Comparison of ENCODE assay signal across 1 cellular context in the genomic region with DNA sequence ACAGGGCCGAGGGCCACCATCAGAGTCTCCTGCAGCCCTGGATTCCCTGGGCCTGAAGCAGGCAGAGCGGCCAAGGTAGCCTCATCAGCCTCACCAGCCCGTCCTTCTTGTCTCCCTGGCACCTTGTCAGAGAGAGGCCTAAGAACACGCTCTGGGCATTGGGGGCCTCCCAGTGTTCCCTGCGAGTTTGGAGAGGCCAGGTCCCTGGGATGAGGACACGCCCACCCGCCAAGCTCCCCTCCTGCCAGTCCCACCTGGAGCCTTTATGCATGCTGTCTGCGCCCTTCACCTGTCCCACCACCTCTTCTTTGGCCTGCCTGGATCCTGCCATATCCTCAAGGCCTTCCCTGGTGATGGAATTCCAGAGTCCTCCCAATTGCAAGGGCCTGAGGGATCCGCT.
TF ChIP-seq lines count a peak whose summit lies in the region.

No MANE protein-coding gene starts in this region.

TF ChIP-seq in HCT116, 20 proteins besides CTCF, POLR2A, EP300 and RAD21:
- TF ChIP-seq, protein P1, sequence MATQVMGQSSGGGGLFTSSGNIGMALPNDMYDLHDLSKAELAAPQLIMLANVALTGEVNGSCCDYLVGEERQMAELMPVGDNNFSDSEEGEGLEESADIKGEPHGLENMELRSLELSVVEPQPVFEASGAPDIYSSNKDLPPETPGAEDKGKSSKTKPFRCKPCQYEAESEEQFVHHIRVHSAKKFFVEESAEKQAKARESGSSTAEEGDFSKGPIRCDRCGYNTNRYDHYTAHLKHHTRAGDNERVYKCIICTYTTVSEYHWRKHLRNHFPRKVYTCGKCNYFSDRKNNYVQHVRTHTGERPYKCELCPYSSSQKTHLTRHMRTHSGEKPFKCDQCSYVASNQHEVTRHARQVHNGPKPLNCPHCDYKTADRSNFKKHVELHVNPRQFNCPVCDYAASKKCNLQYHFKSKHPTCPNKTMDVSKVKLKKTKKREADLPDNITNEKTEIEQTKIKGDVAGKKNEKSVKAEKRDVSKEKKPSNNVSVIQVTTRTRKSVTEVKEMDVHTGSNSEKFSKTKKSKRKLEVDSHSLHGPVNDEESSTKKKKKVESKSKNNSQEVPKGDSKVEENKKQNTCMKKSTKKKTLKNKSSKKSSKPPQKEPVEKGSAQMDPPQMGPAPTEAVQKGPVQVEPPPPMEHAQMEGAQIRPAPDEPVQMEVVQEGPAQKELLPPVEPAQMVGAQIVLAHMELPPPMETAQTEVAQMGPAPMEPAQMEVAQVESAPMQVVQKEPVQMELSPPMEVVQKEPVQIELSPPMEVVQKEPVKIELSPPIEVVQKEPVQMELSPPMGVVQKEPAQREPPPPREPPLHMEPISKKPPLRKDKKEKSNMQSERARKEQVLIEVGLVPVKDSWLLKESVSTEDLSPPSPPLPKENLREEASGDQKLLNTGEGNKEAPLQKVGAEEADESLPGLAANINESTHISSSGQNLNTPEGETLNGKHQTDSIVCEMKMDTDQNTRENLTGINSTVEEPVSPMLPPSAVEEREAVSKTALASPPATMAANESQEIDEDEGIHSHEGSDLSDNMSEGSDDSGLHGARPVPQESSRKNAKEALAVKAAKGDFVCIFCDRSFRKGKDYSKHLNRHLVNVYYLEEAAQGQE (IDR thresholded peaks at IDR 0.05; ENCODE audit: low read depth), result no peak
- TF ChIP-seq CBX3 (IDR thresholded peaks at IDR 0.05; ENCODE audit: low read depth) (no peak), CEBPB (IDR thresholded peaks at IDR 0.05; ENCODE audit: low read depth) (no peak), JUND (IDR thresholded peaks at IDR 0.05) (no peak), TCF7L2 (IDR thresholded peaks at IDR 0.05; ENCODE audit: borderline replicate concordance, extremely low read depth, insufficient read depth, insufficient read length) (no peak), ZFX (IDR thresholded peaks at IDR 0.05) (no peak), SIN3A (IDR thresholded peaks at IDR 0.05; ENCODE audit: low read depth) (no peak), EZH2phosphoT487 (IDR thresholded peaks at IDR 0.05; ENCODE audit: borderline replicate concordance) (no peak), ELF1 (IDR thresholded peaks at IDR 0.05; ENCODE audit: borderline replicate concordance, low read depth) (no peak)
- TF ChIP-seq, protein P2, sequence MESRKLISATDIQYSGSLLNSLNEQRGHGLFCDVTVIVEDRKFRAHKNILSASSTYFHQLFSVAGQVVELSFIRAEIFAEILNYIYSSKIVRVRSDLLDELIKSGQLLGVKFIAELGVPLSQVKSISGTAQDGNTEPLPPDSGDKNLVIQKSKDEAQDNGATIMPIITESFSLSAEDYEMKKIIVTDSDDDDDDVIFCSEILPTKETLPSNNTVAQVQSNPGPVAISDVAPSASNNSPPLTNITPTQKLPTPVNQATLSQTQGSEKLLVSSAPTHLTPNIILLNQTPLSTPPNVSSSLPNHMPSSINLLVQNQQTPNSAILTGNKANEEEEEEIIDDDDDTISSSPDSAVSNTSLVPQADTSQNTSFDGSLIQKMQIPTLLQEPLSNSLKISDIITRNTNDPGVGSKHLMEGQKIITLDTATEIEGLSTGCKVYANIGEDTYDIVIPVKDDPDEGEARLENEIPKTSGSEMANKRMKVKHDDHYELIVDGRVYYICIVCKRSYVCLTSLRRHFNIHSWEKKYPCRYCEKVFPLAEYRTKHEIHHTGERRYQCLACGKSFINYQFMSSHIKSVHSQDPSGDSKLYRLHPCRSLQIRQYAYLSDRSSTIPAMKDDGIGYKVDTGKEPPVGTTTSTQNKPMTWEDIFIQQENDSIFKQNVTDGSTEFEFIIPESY (IDR thresholded peaks at IDR 0.05; ENCODE audit: extremely low read depth, insufficient replicate concordance, low read length), result no peak
- TF ChIP-seq, protein P3, sequence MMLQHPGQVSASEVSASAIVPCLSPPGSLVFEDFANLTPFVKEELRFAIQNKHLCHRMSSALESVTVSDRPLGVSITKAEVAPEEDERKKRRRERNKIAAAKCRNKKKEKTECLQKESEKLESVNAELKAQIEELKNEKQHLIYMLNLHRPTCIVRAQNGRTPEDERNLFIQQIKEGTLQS (IDR thresholded peaks at IDR 0.05), result no peak
- TF ChIP-seq, protein P4, sequence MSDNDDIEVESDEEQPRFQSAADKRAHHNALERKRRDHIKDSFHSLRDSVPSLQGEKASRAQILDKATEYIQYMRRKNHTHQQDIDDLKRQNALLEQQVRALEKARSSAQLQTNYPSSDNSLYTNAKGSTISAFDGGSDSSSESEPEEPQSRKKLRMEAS (IDR thresholded peaks at IDR 0.05), result no peak
